In the genomic region with DNA sequence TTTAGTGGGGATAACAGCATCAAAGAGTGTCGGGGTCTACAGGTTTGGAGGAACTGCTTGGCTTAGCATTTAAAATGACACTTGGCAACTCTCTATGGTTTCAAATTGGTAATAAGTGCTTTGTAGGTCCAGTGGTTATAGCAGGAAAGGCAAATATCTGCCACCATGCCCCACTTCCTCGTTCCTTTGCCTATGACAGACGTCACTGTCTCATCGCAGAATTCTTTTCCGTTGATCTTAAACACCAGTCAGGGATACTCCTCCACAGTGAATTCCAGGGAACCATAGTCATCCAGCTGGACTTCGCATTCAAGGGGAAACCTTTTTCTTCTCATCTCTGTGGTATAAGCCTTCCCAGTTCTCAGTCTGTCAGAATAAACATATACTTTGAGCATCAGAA, we compare ENCODE assay signal across 11 cellular contexts.
DNase-seq lines count a peak whose midpoint lies in the region; TF ChIP-seq lines count a peak whose summit lies in the region.
"Had no signal": no experiment of that assay in that cellular context is flagged by ENCODE, and none has a peak within 500 bp of the region (broad histone marks: within the 10 kb centered on the region; RNA-seq: fewer than 3 reads in every experiment).

No MANE protein-coding gene starts in this region.

- H3K36me3 ChIP-seq in adipocyte (ENCODE audit: control insufficient read depth, insufficient read depth, low read length, severe bottlenecking) = no peaks in the 10 kb centered on the region
- H3K36me3 ChIP-seq: HAP-1 had no signal

- no peak for TF ChIP-seq CTCF in HFFc6 (IDR thresholded peaks at IDR 0.05)

- no peaks in the 10 kb centered on the region for H3K9me3 ChIP-seq in adipocyte (ENCODE audit: control insufficient read depth, low read length)
- H3K9me3 ChIP-seq: HAP-1 had no signal

- peak overlapping the region; percentile 31 for H3K4me3 Mint-ChIP-seq in HFFc6
- H3K4me3 Mint-ChIP-seq: activated CD4-positive, alpha-beta memory T cell treated with anti-CD3 and anti-CD28 coated beads, Interleukin-2, amount 10 ng/mL, durations not matched to agents 7 days and 5 days; endodermal cell had no signal

- H3K27ac Mint-ChIP-seq in HFFc6 = peak overlapping the region; percentile 91
- H3K27ac Mint-ChIP-seq: activated CD4-positive, alpha-beta memory T cell treated with anti-CD3 and anti-CD28 coated beads, Interleukin-2, amount 10 ng/mL, durations not matched to agents 7 days and 5 days; endodermal cell had no signal

- peaks cover 97% of the 10 kb centered on the region for H3K4me1 Mint-ChIP-seq in HFFc6 (ENCODE audit: low read depth)
- H3K4me1 Mint-ChIP-seq: activated CD4-positive, alpha-beta memory T cell treated with anti-CD3 and anti-CD28 coated beads, Interleukin-2, amount 10 ng/mL, durations not matched to agents 7 days and 5 days had no signal

- no peaks in the 10 kb centered on the region for H3K9me3 Mint-ChIP-seq in HFFc6
- H3K9me3 Mint-ChIP-seq: activated CD4-positive, alpha-beta memory T cell treated with anti-CD3 and anti-CD28 coated beads, Interleukin-2, amount 10 ng/mL, durations not matched to agents 7 days and 5 days; endodermal cell had no signal

- peak; percentile 90 for DNase-seq in A172 (ENCODE audit: low spot score)
- peak; percentile 95 for DNase-seq in HFFc6
- DNase-seq in adipocyte (ENCODE audit: low read depth) = peak; percentile 85
- peak; percentile 95 for DNase-seq in glomerular visceral epithelial cell (ENCODE audit: extremely low spot score)
- no peak for DNase-seq in erythroblast (lab: John Stamatoyannopoulos, UW)
- DNase-seq in NOMO-1 (lab: John Stamatoyannopoulos, UW; ENCODE audit: unreplicated experiment in 2 of 2) = no peak
- DNase-seq in ureter (ENCODE audit: low spot score) = no peak
- DNase-seq in CD1c-positive myeloid dendritic cell (ENCODE audit: extremely low spot score) = no peak
- DNase-seq: activated CD4-positive, alpha-beta memory T cell treated with anti-CD3 and anti-CD28 coated beads, Interleukin-2, amount 10 ng/mL, durations not matched to agents 7 days and 5 days; endodermal cell had no signal

- no peak overlapping the region for H3K4me3 ChIP-seq in adipocyte (ENCODE audit: low read length)
- H3K4me3 ChIP-seq: HAP-1 had no signal

- no peaks in the 10 kb centered on the region for H3K27me3 Mint-ChIP-seq in HFFc6 (ENCODE audit: insufficient read depth)
- H3K27me3 Mint-ChIP-seq: activated CD4-positive, alpha-beta memory T cell treated with anti-CD3 and anti-CD28 coated beads, Interleukin-2, amount 10 ng/mL, durations not matched to agents 7 days and 5 days had no signal

- H3K4me1 ChIP-seq in adipocyte (ENCODE audit: control insufficient read depth, insufficient read depth, low read length) = no peaks in the 10 kb centered on the region

- no peaks in the 10 kb centered on the region for H3K36me3 Mint-ChIP-seq in HFFc6 (ENCODE audit: low read depth)

- no peak overlapping the region for H3K9ac ChIP-seq in adipocyte (ENCODE audit: low read length)

- H3K27me3 ChIP-seq in adipocyte (replicated peaks; ENCODE audit: control insufficient read depth, insufficient read depth, low read length) = no peaks in the 10 kb centered on the region

- no peak for TF ChIP-seq POLR2A in erythroblast (IDR thresholded peaks at IDR 0.05; ENCODE audit: low read length)

Comparison
In these comparisons a context has a peak if more than half of its experiments do, and no peak if none do; other contexts are left out.
1. DNase-seq: peak in A172 (single experiment), HFFc6 (single experiment), adipocyte (single experiment) and glomerular visceral epithelial cell (single experiment); none in erythroblast (0 of 2), NOMO-1 (0 of 2), ureter (single experiment) and CD1c-positive myeloid dendritic cell (single experiment).